ENCODE assay signal across 1 cellular context in genomic region chr22:20418211-20418788, GRCh38.
TF ChIP-seq lines count a peak whose summit lies in the region.

No MANE protein-coding gene starts in this region.

TF ChIP-seq in K562, 482 proteins besides CTCF, POLR2A, EP300 and RAD21 (continued from another document and continues in another):
- no peak; the same call in 1 of the 2 replicates for TF ChIP-seq TCF7L2 (IDR thresholded peaks at IDR 0.05; ENCODE audit: low read depth, low read length)
- peak; percentile 94 for TF ChIP-seq STAG1 (CRISPR knock-in tag; IDR thresholded peaks at IDR 0.05; ENCODE audit: borderline replicate concordance)
- TF ChIP-seq, protein P1, sequence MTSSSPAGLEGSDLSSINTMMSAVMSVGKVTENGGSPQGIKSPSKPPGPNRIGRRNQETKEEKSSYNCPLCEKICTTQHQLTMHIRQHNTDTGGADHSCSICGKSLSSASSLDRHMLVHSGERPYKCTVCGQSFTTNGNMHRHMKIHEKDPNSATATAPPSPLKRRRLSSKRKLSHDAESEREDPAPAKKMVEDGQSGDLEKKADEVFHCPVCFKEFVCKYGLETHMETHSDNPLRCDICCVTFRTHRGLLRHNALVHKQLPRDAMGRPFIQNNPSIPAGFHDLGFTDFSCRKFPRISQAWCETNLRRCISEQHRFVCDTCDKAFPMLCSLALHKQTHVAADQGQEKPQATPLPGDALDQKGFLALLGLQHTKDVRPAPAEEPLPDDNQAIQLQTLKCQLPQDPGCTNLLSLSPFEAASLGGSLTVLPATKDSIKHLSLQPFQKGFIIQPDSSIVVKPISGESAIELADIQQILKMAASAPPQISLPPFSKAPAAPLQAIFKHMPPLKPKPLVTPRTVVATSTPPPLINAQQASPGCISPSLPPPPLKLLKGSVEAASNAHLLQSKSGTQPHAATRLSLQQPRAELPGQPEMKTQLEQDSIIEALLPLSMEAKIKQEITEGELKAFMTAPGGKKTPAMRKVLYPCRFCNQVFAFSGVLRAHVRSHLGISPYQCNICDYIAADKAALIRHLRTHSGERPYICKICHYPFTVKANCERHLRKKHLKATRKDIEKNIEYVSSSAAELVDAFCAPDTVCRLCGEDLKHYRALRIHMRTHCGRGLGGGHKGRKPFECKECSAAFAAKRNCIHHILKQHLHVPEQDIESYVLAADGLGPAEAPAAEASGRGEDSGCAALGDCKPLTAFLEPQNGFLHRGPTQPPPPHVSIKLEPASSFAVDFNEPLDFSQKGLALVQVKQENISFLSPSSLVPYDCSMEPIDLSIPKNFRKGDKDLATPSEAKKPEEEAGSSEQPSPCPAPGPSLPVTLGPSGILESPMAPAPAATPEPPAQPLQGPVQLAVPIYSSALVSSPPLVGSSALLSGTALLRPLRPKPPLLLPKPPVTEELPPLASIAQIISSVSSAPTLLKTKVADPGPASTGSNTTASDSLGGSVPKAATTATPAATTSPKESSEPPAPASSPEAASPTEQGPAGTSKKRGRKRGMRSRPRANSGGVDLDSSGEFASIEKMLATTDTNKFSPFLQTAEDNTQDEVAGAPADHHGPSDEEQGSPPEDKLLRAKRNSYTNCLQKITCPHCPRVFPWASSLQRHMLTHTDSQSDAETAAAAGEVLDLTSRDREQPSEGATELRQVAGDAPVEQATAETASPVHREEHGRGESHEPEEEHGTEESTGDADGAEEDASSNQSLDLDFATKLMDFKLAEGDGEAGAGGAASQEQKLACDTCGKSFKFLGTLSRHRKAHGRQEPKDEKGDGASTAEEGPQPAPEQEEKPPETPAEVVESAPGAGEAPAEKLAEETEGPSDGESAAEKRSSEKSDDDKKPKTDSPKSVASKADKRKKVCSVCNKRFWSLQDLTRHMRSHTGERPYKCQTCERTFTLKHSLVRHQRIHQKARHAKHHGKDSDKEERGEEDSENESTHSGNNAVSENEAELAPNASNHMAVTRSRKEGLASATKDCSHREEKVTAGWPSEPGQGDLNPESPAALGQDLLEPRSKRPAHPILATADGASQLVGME (CRISPR knock-in tag; IDR thresholded peaks at IDR 0.05), result peak; percentile 90
- TF ChIP-seq HDAC8 (tag; IDR thresholded peaks at IDR 0.05), result peak; percentile 68; the same call in 1 of the 2 replicates
- TF ChIP-seq TARDBP (IDR thresholded peaks at IDR 0.05), result peak; percentile 80
- 0 out of 2 replicates have a peak, but pooled peaks have one; percentile 16 for TF ChIP-seq ZBTB26 (CRISPR knock-in tag; IDR thresholded peaks at IDR 0.05)
- TF ChIP-seq ATF7 (IDR thresholded peaks at IDR 0.05), result peak; percentile 77
- TF ChIP-seq GTF2A2 (tag; IDR thresholded peaks at IDR 0.05), result no peak
- peak; percentile 74 to 89 for TF ChIP-seq E2F6 (IDR thresholded peaks at IDR 0.05; ENCODE audit: borderline replicate concordance in 1 of 2, extremely low read depth in 1 of 2, insufficient read depth in 1 of 2, insufficient read length in 1 of 2, low read depth in 1 of 2, low read length in 1 of 2, poor library complexity in 1 of 2, severe bottlenecking in 1 of 2)
- TF ChIP-seq E2F3 (CRISPR knock-in tag; IDR thresholded peaks at IDR 0.05), result 0 out of 2 replicates have a peak, but pooled peaks have one; percentile 72
- TF ChIP-seq ZC3H11A (IDR thresholded peaks at IDR 0.05; ENCODE audit: low read depth, low read length), result peak; percentile 93
- peak; percentile 51; the same call in 1 of the 2 replicates for TF ChIP-seq RNF2 (IDR thresholded peaks at IDR 0.05)
- TF ChIP-seq, protein P2, sequence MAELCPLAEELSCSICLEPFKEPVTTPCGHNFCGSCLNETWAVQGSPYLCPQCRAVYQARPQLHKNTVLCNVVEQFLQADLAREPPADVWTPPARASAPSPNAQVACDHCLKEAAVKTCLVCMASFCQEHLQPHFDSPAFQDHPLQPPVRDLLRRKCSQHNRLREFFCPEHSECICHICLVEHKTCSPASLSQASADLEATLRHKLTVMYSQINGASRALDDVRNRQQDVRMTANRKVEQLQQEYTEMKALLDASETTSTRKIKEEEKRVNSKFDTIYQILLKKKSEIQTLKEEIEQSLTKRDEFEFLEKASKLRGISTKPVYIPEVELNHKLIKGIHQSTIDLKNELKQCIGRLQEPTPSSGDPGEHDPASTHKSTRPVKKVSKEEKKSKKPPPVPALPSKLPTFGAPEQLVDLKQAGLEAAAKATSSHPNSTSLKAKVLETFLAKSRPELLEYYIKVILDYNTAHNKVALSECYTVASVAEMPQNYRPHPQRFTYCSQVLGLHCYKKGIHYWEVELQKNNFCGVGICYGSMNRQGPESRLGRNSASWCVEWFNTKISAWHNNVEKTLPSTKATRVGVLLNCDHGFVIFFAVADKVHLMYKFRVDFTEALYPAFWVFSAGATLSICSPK (IDR thresholded peaks at IDR 0.05; ENCODE audit: borderline replicate concordance), result no peak
- peak; percentile 100 for TF ChIP-seq ZNF384 (IDR thresholded peaks at IDR 0.05; ENCODE audit: low read depth, low read length)
- TF ChIP-seq, protein P3, sequence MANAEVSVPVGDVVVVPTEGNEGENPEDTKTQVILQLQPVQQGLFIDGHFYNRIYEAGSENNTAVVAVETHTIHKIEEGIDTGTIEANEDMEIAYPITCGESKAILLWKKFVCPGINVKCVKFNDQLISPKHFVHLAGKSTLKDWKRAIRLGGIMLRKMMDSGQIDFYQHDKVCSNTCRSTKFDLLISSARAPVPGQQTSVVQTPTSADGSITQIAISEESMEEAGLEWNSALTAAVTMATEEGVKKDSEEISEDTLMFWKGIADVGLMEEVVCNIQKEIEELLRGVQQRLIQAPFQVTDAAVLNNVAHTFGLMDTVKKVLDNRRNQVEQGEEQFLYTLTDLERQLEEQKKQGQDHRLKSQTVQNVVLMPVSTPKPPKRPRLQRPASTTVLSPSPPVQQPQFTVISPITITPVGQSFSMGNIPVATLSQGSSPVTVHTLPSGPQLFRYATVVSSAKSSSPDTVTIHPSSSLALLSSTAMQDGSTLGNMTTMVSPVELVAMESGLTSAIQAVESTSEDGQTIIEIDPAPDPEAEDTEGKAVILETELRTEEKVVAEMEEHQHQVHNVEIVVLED (CRISPR knock-in tag; IDR thresholded peaks at IDR 0.05), result 0 out of 2 replicates have a peak, but pooled peaks have one; percentile 11
- TF ChIP-seq ETS2 (tag; IDR thresholded peaks at IDR 0.05; ENCODE audit: borderline replicate concordance, poor library complexity, severe bottlenecking), result peak; percentile 13
- peak; percentile 40 for TF ChIP-seq BRD9 (IDR thresholded peaks at IDR 0.05; ENCODE audit: low read depth, partially characterized antibody)
- TF ChIP-seq TAF7 (tag; IDR thresholded peaks at IDR 0.05), result no peak
- TF ChIP-seq ZFP36 (IDR thresholded peaks at IDR 0.05; ENCODE audit: low read depth, low read length, partially characterized antibody), result peak; percentile 50
- TF ChIP-seq GATAD2A (IDR thresholded peaks at IDR 0.05), result peak; percentile 82; the same call in 1 of the 2 replicates
- peak; percentile 75 for TF ChIP-seq DMBX1 (CRISPR knock-in tag; IDR thresholded peaks at IDR 0.05; ENCODE audit: borderline replicate concordance)
- peak; percentile 38 for TF ChIP-seq HNRNPLL (IDR thresholded peaks at IDR 0.05; ENCODE audit: low read depth, low read length, poor library complexity, severe bottlenecking)
- peak; percentile 60 for TF ChIP-seq PCBP1 (IDR thresholded peaks at IDR 0.05; ENCODE audit: low read depth, low read length, poor library complexity, severe bottlenecking)
- TF ChIP-seq MLX (CRISPR knock-in tag; conservative IDR thresholded peaks at IDR 0.05), result peak; percentile 8 to 98; a peak in 2 of 4 replicates
- TF ChIP-seq RUNX1 (IDR thresholded peaks at IDR 0.05; ENCODE audit: low read depth), result peak; percentile 29; the same call in 1 of the 2 replicates
- TF ChIP-seq, protein P4, sequence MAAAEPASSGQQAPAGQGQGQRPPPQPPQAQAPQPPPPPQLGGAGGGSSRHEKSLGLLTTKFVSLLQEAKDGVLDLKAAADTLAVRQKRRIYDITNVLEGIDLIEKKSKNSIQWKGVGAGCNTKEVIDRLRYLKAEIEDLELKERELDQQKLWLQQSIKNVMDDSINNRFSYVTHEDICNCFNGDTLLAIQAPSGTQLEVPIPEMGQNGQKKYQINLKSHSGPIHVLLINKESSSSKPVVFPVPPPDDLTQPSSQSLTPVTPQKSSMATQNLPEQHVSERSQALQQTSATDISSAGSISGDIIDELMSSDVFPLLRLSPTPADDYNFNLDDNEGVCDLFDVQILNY (CRISPR knock-in tag; IDR thresholded peaks at IDR 0.05), result peak; percentile 51; the same call in 1 of the 2 replicates
- no peak for TF ChIP-seq SMAD3 (CRISPR knock-in tag; conservative IDR thresholded peaks at IDR 0.05)
- TF ChIP-seq, protein P5, sequence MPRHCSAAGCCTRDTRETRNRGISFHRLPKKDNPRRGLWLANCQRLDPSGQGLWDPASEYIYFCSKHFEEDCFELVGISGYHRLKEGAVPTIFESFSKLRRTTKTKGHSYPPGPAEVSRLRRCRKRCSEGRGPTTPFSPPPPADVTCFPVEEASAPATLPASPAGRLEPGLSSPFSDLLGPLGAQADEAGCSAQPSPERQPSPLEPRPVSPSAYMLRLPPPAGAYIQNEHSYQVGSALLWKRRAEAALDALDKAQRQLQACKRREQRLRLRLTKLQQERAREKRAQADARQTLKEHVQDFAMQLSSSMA (CRISPR knock-in tag; IDR thresholded peaks at IDR 0.05), result peak; percentile 83; the same call in 1 of the 2 replicates
- TF ChIP-seq SMAD4 (CRISPR knock-in tag; conservative IDR thresholded peaks at IDR 0.05), result peak; percentile 87
- no peak; the same call in 1 of the 2 replicates for TF ChIP-seq ZBTB17 (CRISPR knock-in tag; IDR thresholded peaks at IDR 0.05)
- TF ChIP-seq, protein P6, sequence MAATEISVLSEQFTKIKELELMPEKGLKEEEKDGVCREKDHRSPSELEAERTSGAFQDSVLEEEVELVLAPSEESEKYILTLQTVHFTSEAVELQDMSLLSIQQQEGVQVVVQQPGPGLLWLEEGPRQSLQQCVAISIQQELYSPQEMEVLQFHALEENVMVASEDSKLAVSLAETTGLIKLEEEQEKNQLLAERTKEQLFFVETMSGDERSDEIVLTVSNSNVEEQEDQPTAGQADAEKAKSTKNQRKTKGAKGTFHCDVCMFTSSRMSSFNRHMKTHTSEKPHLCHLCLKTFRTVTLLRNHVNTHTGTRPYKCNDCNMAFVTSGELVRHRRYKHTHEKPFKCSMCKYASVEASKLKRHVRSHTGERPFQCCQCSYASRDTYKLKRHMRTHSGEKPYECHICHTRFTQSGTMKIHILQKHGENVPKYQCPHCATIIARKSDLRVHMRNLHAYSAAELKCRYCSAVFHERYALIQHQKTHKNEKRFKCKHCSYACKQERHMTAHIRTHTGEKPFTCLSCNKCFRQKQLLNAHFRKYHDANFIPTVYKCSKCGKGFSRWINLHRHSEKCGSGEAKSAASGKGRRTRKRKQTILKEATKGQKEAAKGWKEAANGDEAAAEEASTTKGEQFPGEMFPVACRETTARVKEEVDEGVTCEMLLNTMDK (IDR thresholded peaks at IDR 0.05; ENCODE audit: borderline replicate concordance, insufficient read depth, low read depth, low read length, poor library complexity, severe bottlenecking), result peak; percentile 59
- no peak for TF ChIP-seq ZNF140 (CRISPR knock-in tag; IDR thresholded peaks at IDR 0.05)
- TF ChIP-seq TFAM (CRISPR knock-in tag; conservative IDR thresholded peaks at IDR 0.05), result no peak
- TF ChIP-seq, protein P7, sequence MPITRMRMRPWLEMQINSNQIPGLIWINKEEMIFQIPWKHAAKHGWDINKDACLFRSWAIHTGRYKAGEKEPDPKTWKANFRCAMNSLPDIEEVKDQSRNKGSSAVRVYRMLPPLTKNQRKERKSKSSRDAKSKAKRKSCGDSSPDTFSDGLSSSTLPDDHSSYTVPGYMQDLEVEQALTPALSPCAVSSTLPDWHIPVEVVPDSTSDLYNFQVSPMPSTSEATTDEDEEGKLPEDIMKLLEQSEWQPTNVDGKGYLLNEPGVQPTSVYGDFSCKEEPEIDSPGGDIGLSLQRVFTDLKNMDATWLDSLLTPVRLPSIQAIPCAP (CRISPR knock-in tag; IDR thresholded peaks at IDR 0.05; ENCODE audit: borderline replicate concordance), result no peak
- no peak for TF ChIP-seq BDP1 (IDR thresholded peaks at IDR 0.05; ENCODE audit: insufficient read depth, insufficient read length)
- TF ChIP-seq JUND (IDR thresholded peaks at IDR 0.05; ENCODE audit: borderline replicate concordance, low read depth, low read length), result peak; percentile 77
- peak; percentile 61; the same call in 1 of the 3 replicates for TF ChIP-seq JUND (tag; IDR thresholded peaks at IDR 0.05; ENCODE audit: borderline replicate concordance, low read depth, low read length)
- TF ChIP-seq MAFG (tag; conservative IDR thresholded peaks at IDR 0.05), result no peak
